ENCODE assay signal across 22 cellular contexts in the genomic region with DNA sequence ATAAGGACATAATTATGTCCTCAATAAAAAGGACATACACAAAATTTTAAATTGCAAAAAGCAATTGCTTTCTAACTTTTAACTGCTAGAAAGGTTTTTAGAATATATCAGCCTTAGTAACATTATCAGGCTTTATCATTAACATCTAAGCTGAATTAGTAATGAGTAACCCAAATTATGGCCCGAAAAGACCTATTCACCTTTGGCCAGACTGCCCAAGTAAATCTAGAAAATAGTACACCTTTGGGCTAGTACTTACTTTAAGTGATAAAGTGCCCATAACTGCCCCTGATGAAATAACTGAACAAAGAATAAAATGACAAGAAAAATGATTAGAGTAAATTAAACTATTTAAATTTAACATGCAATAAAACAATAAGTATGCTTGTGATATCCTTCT.
DNase-seq lines count a peak whose midpoint lies in the region; ATAC-seq, FAIRE-seq and TF ChIP-seq lines count a peak whose summit lies in the region.
"Had no signal": no experiment of that assay in that cellular context is flagged by ENCODE, and none has a peak within 500 bp of the region (broad histone marks: within the 10 kb centered on the region; RNA-seq: fewer than 3 reads in every experiment).

No MANE protein-coding gene starts in this region.

- no peak for TF ChIP-seq POLR2A in erythroblast (IDR thresholded peaks at IDR 0.05; ENCODE audit: low read length)

- CTCF ChIA-PET in CD8-positive, alpha-beta T cell (lab: Charles Lee), result interaction anchor here (1.2 kb wide), 1 partner anchor 20 kb away, joined by 3 read pairs; no protein-coding TSS in a partner anchor

- H3K4me3 ChIP-seq in CD8-positive, alpha-beta T cell (ENCODE audit: low read depth, low read length), result no peak overlapping the region
- H3K4me3 ChIP-seq in SU-DHL-6 (ENCODE audit: insufficient read depth, low read length, poor library complexity, severe bottlenecking) (no peak overlapping the region), kidney (ENCODE audit: low read length in 2 of 2) (no peak overlapping the region), heart right ventricle (no peak overlapping the region), mucosa of descending colon (no peak overlapping the region)

- H3K4me1 Mint-ChIP-seq in CD8-positive, alpha-beta T cell (ENCODE audit: low read depth), result peaks cover 52% of the 10 kb centered on the region
- peaks cover 4% of the 10 kb centered on the region for H3K4me1 Mint-ChIP-seq in nephron

- no peak for DNase-seq in CD8-positive, alpha-beta T cell
- no peak for DNase-seq in kidney
- no peak for DNase-seq in heart right ventricle
- no peak for DNase-seq in erythroblast (lab: John Stamatoyannopoulos, UW)
- DNase-seq in mucosa of descending colon, result no peak
- DNase-seq: ACHN; BE2C; C1 segment of cervical spinal cord; CD4-positive, CD25-positive, alpha-beta regulatory T cell; DMS153; DMS79; GDM1; GOT3; H7; HFFc6 had no signal

- no peaks in the 10 kb centered on the region for H3K27me3 Mint-ChIP-seq in CD8-positive, alpha-beta T cell (ENCODE audit: low read depth)
- H3K27me3 Mint-ChIP-seq in nephron (ENCODE audit: low read depth), result no peaks in the 10 kb centered on the region
- H3K27me3 Mint-ChIP-seq: CD4-positive, CD25-positive, alpha-beta regulatory T cell; IgD-negative memory B cell had no signal

- no peak for ATAC-seq in CD8-positive, alpha-beta T cell
- no peak for ATAC-seq in heart right ventricle
- no peak for ATAC-seq in mucosa of descending colon
- ATAC-seq: HCT116 had no signal

- POLR2A ChIA-PET in CD8-positive, alpha-beta T cell (lab: Charles Lee), result no interaction called here

- no peaks in the 10 kb centered on the region for H3K4me1 ChIP-seq in CD8-positive, alpha-beta T cell (ENCODE audit: insufficient read depth, low read length)
- H3K4me1 ChIP-seq in kidney (ENCODE audit: control insufficient read depth in 1 of 2, insufficient read depth in 1 of 2, low read depth in 1 of 2, low read length in 2 of 2), result peaks cover 0 to 10% of the 10 kb centered on the region in 2 donors
- H3K4me1 ChIP-seq in heart right ventricle, result peaks cover 0 to 24% (median 8%) of the 10 kb centered on the region in 9 donors
- no peaks in the 10 kb centered on the region for H3K4me1 ChIP-seq in mucosa of descending colon (ENCODE audit: low read depth)
- H3K4me1 ChIP-seq: BE2C had no signal

- H3K27ac Mint-ChIP-seq in CD8-positive, alpha-beta T cell, result peak overlapping the region; percentile 41
- H3K27ac Mint-ChIP-seq in nephron, result peak overlapping the region in 2 of 3 experiments; percentile 26 to 49
- H3K27ac Mint-ChIP-seq: HFFc6 had no signal

- no peaks in the 10 kb centered on the region for H3K9me3 ChIP-seq in CD8-positive, alpha-beta T cell (ENCODE audit: low read length)
- H3K9me3 ChIP-seq in SU-DHL-6 (ENCODE audit: insufficient read depth, low read length) (no peaks in the 10 kb centered on the region), kidney (ENCODE audit: control insufficient read depth in 1 of 2, low read length in 2 of 2) (no peaks in the 10 kb centered on the region), heart right ventricle (no peaks in the 10 kb centered on the region), mucosa of descending colon (no peaks in the 10 kb centered on the region)
- H3K9me3 ChIP-seq: BE2C had no signal

- TF ChIP-seq CTCF in CD8-positive, alpha-beta T cell (IDR thresholded peaks at IDR 0.05), result no peak
- TF ChIP-seq CTCF in SU-DHL-6 (IDR thresholded peaks at IDR 0.05; ENCODE audit: insufficient read depth, low read length, poor library complexity, severe bottlenecking), result no peak
- no peak for TF ChIP-seq CTCF in kidney (IDR thresholded peaks at IDR 0.05; ENCODE audit: borderline replicate concordance, extremely low read depth, insufficient read depth)
- no peak for TF ChIP-seq CTCF in nephron (IDR thresholded peaks at IDR 0.05; ENCODE audit: unreplicated experiment in 3 of 3)
- TF ChIP-seq CTCF in heart right ventricle (IDR thresholded peaks at IDR 0.05), result no peak
- TF ChIP-seq CTCF in mucosa of descending colon (IDR thresholded peaks at IDR 0.05), result no peak

- 92 to 96% methylated on average over 1 of the region's 1 CpG for WGBS in heart right ventricle, 2 donors

- no peak overlapping the region for H3K4me2 ChIP-seq in SU-DHL-6 (ENCODE audit: low read depth, low read length, poor library complexity, severe bottlenecking)

- H3K9ac ChIP-seq in SU-DHL-6 (ENCODE audit: low read length) (no peak overlapping the region), kidney (ENCODE audit: low read length in 2 of 2) (no peak overlapping the region)

- H3K36me3 Mint-ChIP-seq in CD8-positive, alpha-beta T cell, result peaks cover 38% of the 10 kb centered on the region
- peaks cover 63% of the 10 kb centered on the region for H3K36me3 Mint-ChIP-seq in nephron (ENCODE audit: low read depth)

- H3F3A ChIP-seq in SU-DHL-6 (ENCODE audit: insufficient read depth), result peaks cover 67% of the 10 kb centered on the region

- no peaks in the 10 kb centered on the region for H3K9me3 Mint-ChIP-seq in CD8-positive, alpha-beta T cell
- no peaks in the 10 kb centered on the region for H3K9me3 Mint-ChIP-seq in nephron
- H3K9me3 Mint-ChIP-seq: HFFc6, IgD-negative memory B cell had no signal

- no peak overlapping the region for H3K4me3 Mint-ChIP-seq in CD8-positive, alpha-beta T cell
- no peak overlapping the region for H3K4me3 Mint-ChIP-seq in nephron
- H3K4me3 Mint-ChIP-seq: HFFc6 had no signal

- H3K27ac ChIP-seq in CD8-positive, alpha-beta T cell (ENCODE audit: low read depth, low read length), result no peak overlapping the region
- H3K27ac ChIP-seq in SU-DHL-6 (ENCODE audit: low read depth, low read length) (peak overlapping the region; percentile 41; the same call in 1 of the 2 replicates), kidney (ENCODE audit: low read depth in 2 of 2, low read length in 2 of 2) (no peak overlapping the region), heart right ventricle (no peak overlapping the region)

- H3K27me3 ChIP-seq in CD8-positive, alpha-beta T cell (ENCODE audit: insufficient read depth, low read length), result no peaks in the 10 kb centered on the region
- no peaks in the 10 kb centered on the region for H3K27me3 ChIP-seq in SU-DHL-6 (ENCODE audit: low read length)
- H3K27me3 ChIP-seq in heart right ventricle, result no peaks in the 10 kb centered on the region
- H3K27me3 ChIP-seq: BE2C had no signal

- peaks cover 44% of the 10 kb centered on the region for H4K20me1 ChIP-seq in SU-DHL-6 (ENCODE audit: low read depth, low read length)

- no peaks in the 10 kb centered on the region for H3K9me2 ChIP-seq in SU-DHL-6 (replicated peaks; ENCODE audit: insufficient read depth, low read length)

- FAIRE-seq in kidney (lab: Jason Lieb, UNC), result peak; percentile 74
- FAIRE-seq: GM12892, GM18507, HTR-8/SVneo had no signal

- H3K36me3 ChIP-seq in CD8-positive, alpha-beta T cell (ENCODE audit: insufficient read depth, low read length), result no peaks in the 10 kb centered on the region
- H3K36me3 ChIP-seq in SU-DHL-6 (ENCODE audit: low read length) (peaks cover 47% of the 10 kb centered on the region), kidney (ENCODE audit: control insufficient read depth in 1 of 2, insufficient read depth in 2 of 2, low read length in 2 of 2) (no peaks in the 10 kb centered on the region), heart right ventricle (peaks cover 0 to 13% (median 0%) of the 10 kb centered on the region in 9 donors), mucosa of descending colon (ENCODE audit: low read depth) (no peaks in the 10 kb centered on the region)

- H2AFZ ChIP-seq in SU-DHL-6 (ENCODE audit: low read depth, low read length, severe bottlenecking), result no peak overlapping the region

- intact Hi-C loops in CD8-positive, alpha-beta T cell (cut with DNase I, micrococcal nuclease), result loop anchor here in 1 of 2 experiments (2.0 kb wide), 1 partner anchor 13 kb away; no protein-coding TSS in a partner anchor
- intact Hi-C loops in kidney (cut with DNase I) (no loop called here), heart right ventricle (cut with DNase I) (no loop called here), mucosa of descending colon (cut with DNase I, micrococcal nuclease) (no loop called here)

- peaks cover 100% of the 10 kb centered on the region for H3K79me2 ChIP-seq in SU-DHL-6 (ENCODE audit: insufficient read depth, low read length)
